ENCODE assay signal across 8 cellular contexts in the genomic region with DNA sequence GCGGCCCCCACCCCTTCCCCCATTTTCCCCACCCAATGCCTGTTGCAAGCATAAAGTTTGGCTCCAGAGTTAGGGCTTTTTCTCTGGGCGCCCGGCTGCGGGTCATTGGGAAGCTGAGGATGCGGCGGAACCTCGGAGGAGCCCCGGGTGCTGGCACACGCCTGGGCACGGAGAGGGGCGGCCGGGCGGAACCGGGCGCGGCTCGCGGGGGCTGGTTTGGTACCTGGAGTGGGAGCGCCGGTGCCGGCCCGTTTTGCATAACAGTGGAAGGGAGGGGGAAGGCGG. TPM values are rescaled to one million over a fixed set of nuclear protein-coding genes. Genes with fewer than 3 reads are reported as not detected.
DNase-seq lines count a peak whose midpoint lies in the region; ATAC-seq and TF ChIP-seq lines count a peak whose summit lies in the region.

No MANE protein-coding gene starts in this region.

- peaks cover 0 to 19% (median 12%) of the 10 kb centered on the region in 4 donors for H3K4me1 ChIP-seq in tibial artery

- intact Hi-C loops in tibial artery (cut with DNase I; ENCODE audit: low total_unique reads), result loop anchor here (5.0 to 10.0 kb wide), 2 partner anchors 74 to 96 kb away; no protein-coding TSS in a partner anchor

- no peak for ATAC-seq in stimulated activated naive CD8-positive, alpha-beta T cell treated with anti-CD3 and anti-CD28 coated beads, Interleukin-15, Interleukin-2, amounts not matched to agents 100 U/mL and 50 U/mL, for 24 hours
- ATAC-seq in HG03097 (IDR thresholded peaks at IDR 0.05; ENCODE audit: low FRiP score, unreplicated experiment), result no peak

- H3K36me3 ChIP-seq in tibial artery, result no peaks in the 10 kb centered on the region

- peaks cover 4% of the 10 kb centered on the region for H3K27me3 Mint-ChIP-seq in stimulated activated naive CD8-positive, alpha-beta T cell treated with anti-CD3 and anti-CD28 coated beads, Interleukin-15, Interleukin-2, amounts not matched to agents 100 ng/mL and 50 ng/mL, for 24 hours
- H3K27me3 Mint-ChIP-seq in activated naive CD8-positive, alpha-beta T cell treated with anti-CD3 and anti-CD28 coated beads for 36 hours, result no peaks in the 10 kb centered on the region

- H3K27ac Mint-ChIP-seq in stimulated activated naive CD8-positive, alpha-beta T cell treated with anti-CD3 and anti-CD28 coated beads, Interleukin-15, Interleukin-2, amounts not matched to agents 100 ng/mL and 50 ng/mL, for 24 hours, result peak overlapping the region; percentile 79
- H3K27ac Mint-ChIP-seq in activated naive CD8-positive, alpha-beta T cell treated with anti-CD3 and anti-CD28 coated beads for 36 hours, result peak overlapping the region; percentile 89

- peak overlapping the region; percentile 63 to 91 for H3K4me3 ChIP-seq in tibial artery

- POLR2A ChIA-PET in HEK293T (lab: Yijun Ruan, JAX), result interaction anchor here (1.2 to 1.4 kb wide), 2 partner anchors 20 to 92 kb away, joined by 4 read pairs; no protein-coding TSS in a partner anchor

- no peaks in the 10 kb centered on the region for H3K9me3 ChIP-seq in tibial artery

- H3K4me3 Mint-ChIP-seq in stimulated activated naive CD8-positive, alpha-beta T cell treated with anti-CD3 and anti-CD28 coated beads, Interleukin-15, Interleukin-2, amounts not matched to agents 100 ng/mL and 50 ng/mL, for 24 hours, result peak overlapping the region; percentile 82
- peak overlapping the region; percentile 86 for H3K4me3 Mint-ChIP-seq in activated naive CD8-positive, alpha-beta T cell treated with anti-CD3 and anti-CD28 coated beads for 36 hours

- TF ChIP-seq CTCF in tibial artery (IDR thresholded peaks at IDR 0.05), result no peak

- no peak for DNase-seq in stimulated activated naive CD8-positive, alpha-beta T cell treated with anti-CD3 and anti-CD28 coated beads, Interleukin-15, Interleukin-2, amounts not matched to agents 100 U/mL and 50 U/mL, for 24 hours
- no peak for DNase-seq in activated naive CD8-positive, alpha-beta T cell treated with anti-CD3 and anti-CD28 coated beads for 36 hours
- peak; percentile 48 for DNase-seq in kidney glomerular epithelial cell (lab: John Stamatoyannopoulos, UW)
- no peak for DNase-seq in tibial artery
- no peak for DNase-seq in HEK293T (ENCODE audit: extremely low spot score)
- DNase-seq in stimulated activated CD4-positive, alpha-beta T cell treated with anti-CD3 and anti-CD28 coated beads, Interleukin-12 subunit alpha, Interleukin-12 subunit beta, amount 100 ng/mL, for 4 hours, result no peak

- H3K27me3 ChIP-seq in tibial artery, result no peaks in the 10 kb centered on the region

- no peaks in the 10 kb centered on the region for H3K9me3 Mint-ChIP-seq in stimulated activated naive CD8-positive, alpha-beta T cell treated with anti-CD3 and anti-CD28 coated beads, Interleukin-15, Interleukin-2, amounts not matched to agents 100 ng/mL and 50 ng/mL, for 24 hours
- H3K9me3 Mint-ChIP-seq in activated naive CD8-positive, alpha-beta T cell treated with anti-CD3 and anti-CD28 coated beads for 36 hours, result no peaks in the 10 kb centered on the region

- H3K27ac ChIP-seq in tibial artery, result peak overlapping the region; percentile 63 to 66

- CTCF ChIA-PET in HEK293T (lab: Yijun Ruan, JAX), result interaction anchor here (0.6 to 1.5 kb wide), 2 partner anchors 97 to 121 kb away, joined by 3 to 5 read pairs; no protein-coding TSS in a partner anchor

- peaks cover 4% of the 10 kb centered on the region for H3K36me3 Mint-ChIP-seq in stimulated activated naive CD8-positive, alpha-beta T cell treated with anti-CD3 and anti-CD28 coated beads, Interleukin-15, Interleukin-2, amounts not matched to agents 100 ng/mL and 50 ng/mL, for 24 hours (ENCODE audit: low read depth)
- no peaks in the 10 kb centered on the region for H3K36me3 Mint-ChIP-seq in activated naive CD8-positive, alpha-beta T cell treated with anti-CD3 and anti-CD28 coated beads for 36 hours

- H3K4me1 Mint-ChIP-seq in stimulated activated naive CD8-positive, alpha-beta T cell treated with anti-CD3 and anti-CD28 coated beads, Interleukin-15, Interleukin-2, amounts not matched to agents 100 ng/mL and 50 ng/mL, for 24 hours (ENCODE audit: low read depth), result peaks cover 12% of the 10 kb centered on the region
- peaks cover 24% of the 10 kb centered on the region for H3K4me1 Mint-ChIP-seq in activated naive CD8-positive, alpha-beta T cell treated with anti-CD3 and anti-CD28 coated beads for 36 hours

TF ChIP-seq in HEK293T, 16 proteins besides CTCF, POLR2A, EP300 and RAD21:
- TF ChIP-seq ELF4 (IDR thresholded peaks at IDR 0.05) (no peak), FOXK2 (IDR thresholded peaks at IDR 0.05) (no peak), CTBP1 (IDR thresholded peaks at IDR 0.05; ENCODE audit: borderline replicate concordance) (no peak), SP1 (IDR thresholded peaks at IDR 0.05) (no peak), ARNT (IDR thresholded peaks at IDR 0.05) (no peak), TARDBP (IDR thresholded peaks at IDR 0.05) (no peak), LEF1 (IDR thresholded peaks at IDR 0.05; ENCODE audit: borderline replicate concordance) (no peak), SUZ12 (IDR thresholded peaks at IDR 0.05) (no peak), ZNF384 (IDR thresholded peaks at IDR 0.05) (no peak)
TF ChIP-seq in HEK293T: peak in this region for 0.

RNA-seq across cellular contexts. Expression of gene PPARGC1B, which starts 1.2 kb away (rescaled TPM):
- total RNA-seq in activated naive CD8-positive, alpha-beta T cell treated with anti-CD3 and anti-CD28 coated beads for 36 hours, result 10 to 100 TPM; 10.6 to 10.9 TPM
